In genomic region chr19:3398114-3398899, GRCh38 we compare ENCODE assay signal across 1 cellular context.
TF ChIP-seq lines count a peak whose summit lies in the region.

No MANE protein-coding gene starts in this region.

TF ChIP-seq in HepG2, 621 proteins besides CTCF, POLR2A, EP300 and RAD21 (continued from another document and continues in another):
- TF ChIP-seq ZNF792 (CRISPR knock-in tag; IDR thresholded peaks at IDR 0.05), result peak; percentile 93
- TF ChIP-seq TARDBP (CRISPR knock-in tag; IDR thresholded peaks at IDR 0.05), result peak; percentile 93
- TF ChIP-seq ZSCAN9 (CRISPR knock-in tag; IDR thresholded peaks at IDR 0.05; ENCODE audit: borderline replicate concordance), result peak; percentile 87; the same call in 1 of the 2 replicates
- TF ChIP-seq KMT2B (CRISPR knock-in tag; IDR thresholded peaks at IDR 0.05), result peak; percentile 67
- TF ChIP-seq ZFP1 (CRISPR knock-in tag; IDR thresholded peaks at IDR 0.05), result no peak
- no peak for TF ChIP-seq SMARCC2 (IDR thresholded peaks at IDR 0.05)
- TF ChIP-seq HMGA1 (CRISPR knock-in tag; conservative IDR thresholded peaks at IDR 0.05), result no peak
- TF ChIP-seq POLR2AphosphoS2 (IDR thresholded peaks at IDR 0.05; ENCODE audit: low read depth, low read length), result no peak
- no peak for TF ChIP-seq SRSF1 (optimal IDR thresholded peaks at IDR 0.05; ENCODE audit: low read depth, low read length)
- TF ChIP-seq ZNF407 (CRISPR knock-in tag; IDR thresholded peaks at IDR 0.05; ENCODE audit: not compliant biosample characterization), result peak; percentile 43
- TF ChIP-seq SIN3A (IDR thresholded peaks at IDR 0.05; ENCODE audit: borderline replicate concordance, low read depth, low read length), result 0 out of 2 replicates have a peak, but pooled peaks have one; percentile 61
- no peak for TF ChIP-seq SSRP1 (CRISPR knock-in tag; IDR thresholded peaks at IDR 0.05)
- peak; percentile 58 for TF ChIP-seq IKZF4 (CRISPR knock-in tag; IDR thresholded peaks at IDR 0.05; ENCODE audit: borderline replicate concordance, low read depth, not compliant biosample characterization)
- TF ChIP-seq ZFP37 (CRISPR knock-in tag; IDR thresholded peaks at IDR 0.05; ENCODE audit: borderline replicate concordance), result 0 out of 2 replicates have a peak, but pooled peaks have one; percentile 42
- TF ChIP-seq CENPX (CRISPR knock-in tag; IDR thresholded peaks at IDR 0.05), result no peak
- 0 out of 2 replicates have a peak, but pooled peaks have one; percentile 49 for TF ChIP-seq YEATS2 (CRISPR knock-in tag; IDR thresholded peaks at IDR 0.05; ENCODE audit: borderline replicate concordance)
- no peak for TF ChIP-seq XBP1 (CRISPR knock-in tag; IDR thresholded peaks at IDR 0.05)
- TF ChIP-seq RAD51 (IDR thresholded peaks at IDR 0.05; ENCODE audit: borderline replicate concordance), result no peak
- TF ChIP-seq JDP2 (CRISPR knock-in tag; IDR thresholded peaks at IDR 0.05; ENCODE audit: borderline replicate concordance), result no peak
- TF ChIP-seq PHF20 (CRISPR knock-in tag; IDR thresholded peaks at IDR 0.05), result no peak; the same call in 1 of the 2 replicates
- no peak for TF ChIP-seq HNRNPH1 (optimal IDR thresholded peaks at IDR 0.05; ENCODE audit: low read depth, low read length)
- peak; percentile 46 for TF ChIP-seq RBM22 (optimal IDR thresholded peaks at IDR 0.05; ENCODE audit: low read length)
- TF ChIP-seq TAF1 (CRISPR knock-in tag; IDR thresholded peaks at IDR 0.05), result peak; percentile 45; the same call in 1 of the 2 replicates
- peak; percentile 67; the same call in 1 of the 2 replicates for TF ChIP-seq TP53 (CRISPR knock-in tag; conservative IDR thresholded peaks at IDR 0.05)
- peak; percentile 64 for TF ChIP-seq ELF1 (CRISPR knock-in tag; IDR thresholded peaks at IDR 0.05)
- peak; percentile 25; the same call in 1 of the 2 replicates for TF ChIP-seq ZNF468 (CRISPR knock-in tag; IDR thresholded peaks at IDR 0.05)
- no peak; the same call in 1 of the 2 replicates for TF ChIP-seq ZFP82 (CRISPR knock-in tag; IDR thresholded peaks at IDR 0.05; ENCODE audit: borderline replicate concordance)
- TF ChIP-seq YY1 (IDR thresholded peaks at IDR 0.05; ENCODE audit: insufficient read depth, insufficient replicate concordance, low read depth, low read length), result no peak
- TF ChIP-seq MAF1 (CRISPR knock-in tag; IDR thresholded peaks at IDR 0.05; ENCODE audit: borderline replicate concordance), result no peak
- TF ChIP-seq ZNF3 (CRISPR knock-in tag; IDR thresholded peaks at IDR 0.05), result no peak
- no peak for TF ChIP-seq ELK4 (CRISPR knock-in tag; IDR thresholded peaks at IDR 0.05; ENCODE audit: borderline replicate concordance)
- peak; percentile 66 for TF ChIP-seq ZNF501 (CRISPR knock-in tag; IDR thresholded peaks at IDR 0.05)
- TF ChIP-seq ZNF549 (CRISPR knock-in tag; IDR thresholded peaks at IDR 0.05), result no peak
- no peak for TF ChIP-seq ZNF674 (CRISPR knock-in tag; IDR thresholded peaks at IDR 0.05; ENCODE audit: low read depth)
- no peak for TF ChIP-seq EEA1 (CRISPR knock-in tag; IDR thresholded peaks at IDR 0.05; ENCODE audit: borderline replicate concordance)
- TF ChIP-seq TBL1XR1 (IDR thresholded peaks at IDR 0.05; ENCODE audit: borderline replicate concordance, low read length, partially characterized antibody), result peak; percentile 89
- TF ChIP-seq NR2F2 (IDR thresholded peaks at IDR 0.05; ENCODE audit: borderline replicate concordance, low read depth), result 0 out of 2 replicates have a peak, but pooled peaks have one; percentile 32
- no peak for TF ChIP-seq ZNF75D (CRISPR knock-in tag; IDR thresholded peaks at IDR 0.05; ENCODE audit: borderline replicate concordance)
- no peak for TF ChIP-seq ZNF17 (CRISPR knock-in tag; IDR thresholded peaks at IDR 0.05)
- TF ChIP-seq RXRB (CRISPR knock-in tag; IDR thresholded peaks at IDR 0.05; ENCODE audit: borderline replicate concordance), result peak; percentile 99
- no peak for TF ChIP-seq PRDM4 (CRISPR knock-in tag; IDR thresholded peaks at IDR 0.05; ENCODE audit: borderline replicate concordance)
- peak; percentile 80 for TF ChIP-seq HMG20B (CRISPR knock-in tag; conservative IDR thresholded peaks at IDR 0.05)
- 0 out of 2 replicates have a peak, but pooled peaks have one; percentile 51 for TF ChIP-seq MAFG (CRISPR knock-in tag; IDR thresholded peaks at IDR 0.05)
- TF ChIP-seq ZNF235 (CRISPR knock-in tag; IDR thresholded peaks at IDR 0.05; ENCODE audit: borderline replicate concordance), result no peak
- no peak for TF ChIP-seq SATB2 (CRISPR knock-in tag; IDR thresholded peaks at IDR 0.05)
- no peak for TF ChIP-seq PHF8 (CRISPR knock-in tag; IDR thresholded peaks at IDR 0.05)
- TF ChIP-seq RFX1 (IDR thresholded peaks at IDR 0.05), result no peak
- TF ChIP-seq PTBP1 (IDR thresholded peaks at IDR 0.05; ENCODE audit: low read depth, low read length, poor library complexity, severe bottlenecking), result no peak
- no peak for TF ChIP-seq SYNCRIP (IDR thresholded peaks at IDR 0.05; ENCODE audit: insufficient read depth, low read depth, low read length)
- TF ChIP-seq XRCC5 (optimal IDR thresholded peaks at IDR 0.05; ENCODE audit: low read length), result peak; percentile 44
- TF ChIP-seq FOXJ3 (CRISPR knock-in tag; IDR thresholded peaks at IDR 0.05; ENCODE audit: borderline replicate concordance), result peak; percentile 63; the same call in 1 of the 2 replicates
- no peak for TF ChIP-seq ZFAT (CRISPR knock-in tag; conservative IDR thresholded peaks at IDR 0.05)
- no peak for TF ChIP-seq AKAP8 (CRISPR knock-in tag; IDR thresholded peaks at IDR 0.05)
- no peak for TF ChIP-seq PHB2 (IDR thresholded peaks at IDR 0.05; ENCODE audit: partially characterized antibody)
- TF ChIP-seq HIC2 (CRISPR knock-in tag; IDR thresholded peaks at IDR 0.05; ENCODE audit: low read depth), result peak; percentile 63; the same call in 1 of the 2 replicates
- no peak for TF ChIP-seq SAFB2 (CRISPR knock-in tag; IDR thresholded peaks at IDR 0.05; ENCODE audit: borderline replicate concordance, low read depth)
- TF ChIP-seq NR2C2 (CRISPR knock-in tag; IDR thresholded peaks at IDR 0.05; ENCODE audit: borderline replicate concordance), result peak; percentile 50; the same call in 1 of the 2 replicates
- TF ChIP-seq TCF7 (IDR thresholded peaks at IDR 0.05; ENCODE audit: low read depth), result no peak; the same call in 1 of the 2 replicates
- TF ChIP-seq SMC3 (IDR thresholded peaks at IDR 0.05; ENCODE audit: low read length), result no peak
- peak; percentile 60; the same call in 1 of the 2 replicates for TF ChIP-seq ZNF746 (CRISPR knock-in tag; IDR thresholded peaks at IDR 0.05)
- peak; percentile 93 for TF ChIP-seq CEBPG (CRISPR knock-in tag; IDR thresholded peaks at IDR 0.05)
- TF ChIP-seq NR3C1 (CRISPR knock-in tag; IDR thresholded peaks at IDR 0.05), result no peak
- peak; percentile 70; the same call in 1 of the 2 replicates for TF ChIP-seq ZNF558 (CRISPR knock-in tag; IDR thresholded peaks at IDR 0.05; ENCODE audit: borderline replicate concordance)
- TF ChIP-seq ZNF772 (CRISPR knock-in tag; IDR thresholded peaks at IDR 0.05), result peak; percentile 88; the same call in 1 of the 2 replicates
- TF ChIP-seq ZNF343 (CRISPR knock-in tag; IDR thresholded peaks at IDR 0.05), result peak; percentile 91; the same call in 1 of the 2 replicates
- no peak for TF ChIP-seq ZNF619 (CRISPR knock-in tag; IDR thresholded peaks at IDR 0.05)
- TF ChIP-seq HNRNPL (IDR thresholded peaks at IDR 0.05; ENCODE audit: low read depth, low read length), result peak; percentile 63; the same call in 1 of the 2 replicates
- peak; percentile 81 for TF ChIP-seq PHF5A (CRISPR knock-in tag; IDR thresholded peaks at IDR 0.05; ENCODE audit: low read depth, unreplicated experiment)
- TF ChIP-seq ZNF556 (CRISPR knock-in tag; IDR thresholded peaks at IDR 0.05; ENCODE audit: borderline replicate concordance), result peak; percentile 94; the same call in 1 of the 2 replicates
